Comparison of ENCODE assay signal across 15 cellular contexts in genomic region chrX:24424948-24425347, GRCh38. TPM values are rescaled to one million over a fixed set of nuclear protein-coding genes. Genes with fewer than 3 reads are reported as not detected.
DNase-seq lines count a peak whose midpoint lies in the region; ATAC-seq and TF ChIP-seq lines count a peak whose summit lies in the region.
"Had no signal": no experiment of that assay in that cellular context is flagged by ENCODE, and none has a peak within 500 bp of the region (broad histone marks: within the 10 kb centered on the region; RNA-seq: fewer than 3 reads in every experiment).

No MANE protein-coding gene starts in this region.

- TF ChIP-seq CTCF in fibroblast of mammary gland (conservative IDR thresholded peaks at IDR 0.05; ENCODE audit: control insufficient read depth, insufficient read depth, low read depth, low read length) (no peak), mucosa of descending colon (IDR thresholded peaks at IDR 0.05) (no peak), tibial nerve (IDR thresholded peaks at IDR 0.05) (no peak)

- no peaks in the 10 kb centered on the region for H3K27me3 ChIP-seq in tibial nerve
- H3K27me3 ChIP-seq: SJCRH30 had no signal

- H3K36me3 ChIP-seq in mucosa of descending colon (ENCODE audit: low read depth): no peaks in the 10 kb centered on the region
- no peaks in the 10 kb centered on the region for H3K36me3 ChIP-seq in tibial nerve
- H3K36me3 ChIP-seq: lower lobe of right lung, SJCRH30 had no signal

- TF ChIP-seq EP300 in tibial nerve (IDR thresholded peaks at IDR 0.05): peak in 1 of 2 donors; percentile 24

- H3K4me3 ChIP-seq in fibroblast of mammary gland (ENCODE audit: control insufficient read depth, low read depth, low read length) (no peak overlapping the region), mucosa of descending colon (no peak overlapping the region), tibial nerve (no peak overlapping the region)
- H3K4me3 ChIP-seq: dorsolateral prefrontal cortex, lower lobe of right lung, SJCRH30 had no signal

- ATAC-seq in mucosa of descending colon: no peak
- ATAC-seq: lower lobe of right lung had no signal

- H3K4me1 ChIP-seq in mucosa of descending colon (ENCODE audit: low read depth): peaks cover 14% of the 10 kb centered on the region
- peaks cover 0 to 16% (median 5%) of the 10 kb centered on the region in 4 donors for H3K4me1 ChIP-seq in tibial nerve
- H3K4me1 ChIP-seq: Caco-2, lower lobe of right lung, parathyroid adenoma, SJCRH30 had no signal

- peak overlapping the region in 2 of 4 donors; percentile 64 to 71 for H3K27ac ChIP-seq in tibial nerve
- H3K27ac ChIP-seq: dorsolateral prefrontal cortex, KMS-11, lower lobe of right lung, parathyroid adenoma, SJCRH30 had no signal

- DNase-seq in NCI-H2227 (lab: John Stamatoyannopoulos, UW; ENCODE audit: unreplicated experiment): peak; percentile 55
- DNase-seq in fibroblast of mammary gland (ENCODE audit: low read depth): peak; percentile 79
- peak in 2 of 3 donors; percentile 17 to 26 for DNase-seq in mucosa of descending colon
- peak; percentile 36 to 63 for DNase-seq in tibial nerve (ENCODE audit: low spot score in 2 of 2)
- no peak for DNase-seq in pons (ENCODE audit: low spot score)
- DNase-seq in NCI-H2081 (lab: John Stamatoyannopoulos, UW): no peak
- no peak for DNase-seq in foreskin melanocyte
- DNase-seq: Caco-2; lower lobe of right lung; NCI-H2029 treated with DMSO at 0.1 percent for 48 hours; SJCRH30; stimulated activated CD4-positive, alpha-beta T cell treated with anti-CD3 and anti-CD28 coated beads, Interleukin-2, amount 100 ng/mL, for 48 hours had no signal

- H3K9me3 ChIP-seq in mucosa of descending colon: no peaks in the 10 kb centered on the region
- no peaks in the 10 kb centered on the region for H3K9me3 ChIP-seq in tibial nerve
- H3K9me3 ChIP-seq: Caco-2, lower lobe of right lung, SJCRH30 had no signal

- WGBS in tibial nerve, 2 donors: 64 to 65% methylated on average over 8 of the region's 8 CpGs

- intact Hi-C loops in mucosa of descending colon (cut with DNase I, micrococcal nuclease): no loop called here

- no peak for TF ChIP-seq POLR2A in tibial nerve (IDR thresholded peaks at IDR 0.05)

RNA-seq across cellular contexts. Expression of gene PDK3, which starts 40.1 kb away (rescaled TPM):
- total RNA-seq in mucosa of descending colon (10 to 100 TPM; 15.7 to 47.1 (median 20.0) TPM), tibial nerve (10 to 100 TPM; 18.3 to 39.8 (median 31.3) TPM)

Comparison
In these comparisons a context has a peak if more than half of its experiments do, and no peak if none do; other contexts are left out.
1. DNase-seq: peak in NCI-H2227 (single experiment), fibroblast of mammary gland (single experiment), mucosa of descending colon (2 of 3) and tibial nerve (2 of 2); none in pons (single experiment), NCI-H2081 (0 of 2) and foreskin melanocyte (single experiment).